In the genomic region with DNA sequence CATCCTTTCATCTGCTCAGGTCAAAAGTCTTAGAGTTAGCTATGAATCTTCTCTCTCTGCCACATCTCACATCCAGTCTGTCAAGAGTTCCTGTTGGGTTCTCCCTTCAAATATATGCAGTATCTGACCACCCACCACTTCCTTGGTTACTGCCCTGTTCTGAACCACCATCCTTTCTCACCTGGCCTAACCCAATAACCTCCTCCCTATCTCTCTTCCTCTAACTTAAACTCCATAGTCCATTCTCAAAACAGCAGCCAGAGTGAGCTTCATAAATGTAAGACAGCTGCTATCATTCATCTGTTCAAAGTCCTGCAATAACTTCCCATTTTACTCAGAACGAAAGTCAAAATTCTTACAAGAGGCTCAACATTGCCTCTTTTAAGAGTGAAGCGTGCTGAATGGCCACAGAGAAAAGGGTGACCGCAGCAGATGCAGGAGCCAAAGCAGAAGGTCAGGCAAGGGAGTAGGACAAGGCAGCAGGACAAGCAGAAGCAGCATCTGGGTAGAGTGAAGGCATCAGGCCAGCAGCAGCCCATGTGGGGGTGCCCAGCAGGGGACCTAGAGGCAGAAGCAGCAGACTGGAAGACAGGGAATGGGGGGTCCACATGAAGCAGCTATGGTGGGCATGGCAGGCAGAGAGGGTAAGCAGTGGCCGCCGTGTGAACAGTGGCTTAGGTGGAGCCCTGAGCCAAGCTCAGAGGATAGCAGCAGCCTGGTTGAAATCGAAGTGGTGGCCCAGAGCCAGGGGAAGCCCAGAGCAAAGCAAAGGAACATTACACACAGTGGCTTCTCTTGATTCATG, we compare ENCODE assay signal across 1 cellular context.
TF ChIP-seq lines count a peak whose summit lies in the region.

No MANE protein-coding gene starts in this region.

TF ChIP-seq in GM12878, 131 proteins besides CTCF, POLR2A, EP300 and RAD21 (continued from another document and continues in another):
- TF ChIP-seq, protein P1, sequence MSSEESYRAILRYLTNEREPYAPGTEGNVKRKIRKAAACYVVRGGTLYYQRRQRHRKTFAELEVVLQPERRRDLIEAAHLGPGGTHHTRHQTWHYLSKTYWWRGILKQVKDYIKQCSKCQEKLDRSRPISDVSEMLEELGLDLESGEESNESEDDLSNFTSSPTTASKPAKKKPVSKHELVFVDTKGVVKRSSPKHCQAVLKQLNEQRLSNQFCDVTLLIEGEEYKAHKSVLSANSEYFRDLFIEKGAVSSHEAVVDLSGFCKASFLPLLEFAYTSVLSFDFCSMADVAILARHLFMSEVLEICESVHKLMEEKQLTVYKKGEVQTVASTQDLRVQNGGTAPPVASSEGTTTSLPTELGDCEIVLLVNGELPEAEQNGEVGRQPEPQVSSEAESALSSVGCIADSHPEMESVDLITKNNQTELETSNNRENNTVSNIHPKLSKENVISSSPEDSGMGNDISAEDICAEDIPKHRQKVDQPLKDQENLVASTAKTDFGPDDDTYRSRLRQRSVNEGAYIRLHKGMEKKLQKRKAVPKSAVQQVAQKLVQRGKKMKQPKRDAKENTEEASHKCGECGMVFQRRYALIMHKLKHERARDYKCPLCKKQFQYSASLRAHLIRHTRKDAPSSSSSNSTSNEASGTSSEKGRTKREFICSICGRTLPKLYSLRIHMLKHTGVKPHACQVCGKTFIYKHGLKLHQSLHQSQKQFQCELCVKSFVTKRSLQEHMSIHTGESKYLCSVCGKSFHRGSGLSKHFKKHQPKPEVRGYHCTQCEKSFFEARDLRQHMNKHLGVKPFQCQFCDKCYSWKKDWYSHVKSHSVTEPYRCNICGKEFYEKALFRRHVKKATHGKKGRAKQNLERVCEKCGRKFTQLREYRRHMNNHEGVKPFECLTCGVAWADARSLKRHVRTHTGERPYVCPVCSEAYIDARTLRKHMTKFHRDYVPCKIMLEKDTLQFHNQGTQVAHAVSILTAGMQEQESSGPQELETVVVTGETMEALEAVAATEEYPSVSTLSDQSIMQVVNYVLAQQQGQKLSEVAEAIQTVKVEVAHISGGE (CRISPR knock-in tag; IDR thresholded peaks at IDR 0.05): no peak
- peak; percentile 83 for TF ChIP-seq MEF2A (IDR thresholded peaks at IDR 0.05; ENCODE audit: insufficient read depth, low read depth, low read length)
- peak; percentile 53 for TF ChIP-seq TAF1 (IDR thresholded peaks at IDR 0.05; ENCODE audit: borderline replicate concordance, low read depth, low read length)
- peak; percentile 98 for TF ChIP-seq JUNB (IDR thresholded peaks at IDR 0.05)
- TF ChIP-seq ASH2L (IDR thresholded peaks at IDR 0.05; ENCODE audit: borderline replicate concordance, low read depth): no peak; the same call in 1 of the 2 replicates
- no peak for TF ChIP-seq SREBF1 (IDR thresholded peaks at IDR 0.05; ENCODE audit: low read length)
- no peak for TF ChIP-seq MYB (IDR thresholded peaks at IDR 0.05; ENCODE audit: borderline replicate concordance, low read depth, low read length)
- TF ChIP-seq CREM (IDR thresholded peaks at IDR 0.05; ENCODE audit: low read depth): peak; percentile 83
- TF ChIP-seq CREB1 (IDR thresholded peaks at IDR 0.05; ENCODE audit: low read depth): peak; percentile 64; the same call in 1 of the 2 replicates
- TF ChIP-seq TCF12 (IDR thresholded peaks at IDR 0.05; ENCODE audit: low read depth, low read length): peak; percentile 96
- 0 out of 2 replicates have a peak, but pooled peaks have one; percentile 50 for TF ChIP-seq CHD1 (IDR thresholded peaks at IDR 0.05; ENCODE audit: low read depth, low read length)
- TF ChIP-seq, protein P2, sequence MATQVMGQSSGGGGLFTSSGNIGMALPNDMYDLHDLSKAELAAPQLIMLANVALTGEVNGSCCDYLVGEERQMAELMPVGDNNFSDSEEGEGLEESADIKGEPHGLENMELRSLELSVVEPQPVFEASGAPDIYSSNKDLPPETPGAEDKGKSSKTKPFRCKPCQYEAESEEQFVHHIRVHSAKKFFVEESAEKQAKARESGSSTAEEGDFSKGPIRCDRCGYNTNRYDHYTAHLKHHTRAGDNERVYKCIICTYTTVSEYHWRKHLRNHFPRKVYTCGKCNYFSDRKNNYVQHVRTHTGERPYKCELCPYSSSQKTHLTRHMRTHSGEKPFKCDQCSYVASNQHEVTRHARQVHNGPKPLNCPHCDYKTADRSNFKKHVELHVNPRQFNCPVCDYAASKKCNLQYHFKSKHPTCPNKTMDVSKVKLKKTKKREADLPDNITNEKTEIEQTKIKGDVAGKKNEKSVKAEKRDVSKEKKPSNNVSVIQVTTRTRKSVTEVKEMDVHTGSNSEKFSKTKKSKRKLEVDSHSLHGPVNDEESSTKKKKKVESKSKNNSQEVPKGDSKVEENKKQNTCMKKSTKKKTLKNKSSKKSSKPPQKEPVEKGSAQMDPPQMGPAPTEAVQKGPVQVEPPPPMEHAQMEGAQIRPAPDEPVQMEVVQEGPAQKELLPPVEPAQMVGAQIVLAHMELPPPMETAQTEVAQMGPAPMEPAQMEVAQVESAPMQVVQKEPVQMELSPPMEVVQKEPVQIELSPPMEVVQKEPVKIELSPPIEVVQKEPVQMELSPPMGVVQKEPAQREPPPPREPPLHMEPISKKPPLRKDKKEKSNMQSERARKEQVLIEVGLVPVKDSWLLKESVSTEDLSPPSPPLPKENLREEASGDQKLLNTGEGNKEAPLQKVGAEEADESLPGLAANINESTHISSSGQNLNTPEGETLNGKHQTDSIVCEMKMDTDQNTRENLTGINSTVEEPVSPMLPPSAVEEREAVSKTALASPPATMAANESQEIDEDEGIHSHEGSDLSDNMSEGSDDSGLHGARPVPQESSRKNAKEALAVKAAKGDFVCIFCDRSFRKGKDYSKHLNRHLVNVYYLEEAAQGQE (IDR thresholded peaks at IDR 0.05; ENCODE audit: low read depth, low read length): no peak
- TF ChIP-seq, protein P3, sequence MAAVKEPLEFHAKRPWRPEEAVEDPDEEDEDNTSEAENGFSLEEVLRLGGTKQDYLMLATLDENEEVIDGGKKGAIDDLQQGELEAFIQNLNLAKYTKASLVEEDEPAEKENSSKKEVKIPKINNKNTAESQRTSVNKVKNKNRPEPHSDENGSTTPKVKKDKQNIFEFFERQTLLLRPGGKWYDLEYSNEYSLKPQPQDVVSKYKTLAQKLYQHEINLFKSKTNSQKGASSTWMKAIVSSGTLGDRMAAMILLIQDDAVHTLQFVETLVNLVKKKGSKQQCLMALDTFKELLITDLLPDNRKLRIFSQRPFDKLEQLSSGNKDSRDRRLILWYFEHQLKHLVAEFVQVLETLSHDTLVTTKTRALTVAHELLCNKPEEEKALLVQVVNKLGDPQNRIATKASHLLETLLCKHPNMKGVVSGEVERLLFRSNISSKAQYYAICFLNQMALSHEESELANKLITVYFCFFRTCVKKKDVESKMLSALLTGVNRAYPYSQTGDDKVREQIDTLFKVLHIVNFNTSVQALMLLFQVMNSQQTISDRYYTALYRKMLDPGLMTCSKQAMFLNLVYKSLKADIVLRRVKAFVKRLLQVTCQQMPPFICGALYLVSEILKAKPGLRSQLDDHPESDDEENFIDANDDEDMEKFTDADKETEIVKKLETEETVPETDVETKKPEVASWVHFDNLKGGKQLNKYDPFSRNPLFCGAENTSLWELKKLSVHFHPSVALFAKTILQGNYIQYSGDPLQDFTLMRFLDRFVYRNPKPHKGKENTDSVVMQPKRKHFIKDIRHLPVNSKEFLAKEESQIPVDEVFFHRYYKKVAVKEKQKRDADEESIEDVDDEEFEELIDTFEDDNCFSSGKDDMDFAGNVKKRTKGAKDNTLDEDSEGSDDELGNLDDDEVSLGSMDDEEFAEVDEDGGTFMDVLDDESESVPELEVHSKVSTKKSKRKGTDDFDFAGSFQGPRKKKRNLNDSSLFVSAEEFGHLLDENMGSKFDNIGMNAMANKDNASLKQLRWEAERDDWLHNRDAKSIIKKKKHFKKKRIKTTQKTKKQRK (IDR thresholded peaks at IDR 0.05; ENCODE audit: low read depth, low read length): no peak
- TF ChIP-seq, protein P4, sequence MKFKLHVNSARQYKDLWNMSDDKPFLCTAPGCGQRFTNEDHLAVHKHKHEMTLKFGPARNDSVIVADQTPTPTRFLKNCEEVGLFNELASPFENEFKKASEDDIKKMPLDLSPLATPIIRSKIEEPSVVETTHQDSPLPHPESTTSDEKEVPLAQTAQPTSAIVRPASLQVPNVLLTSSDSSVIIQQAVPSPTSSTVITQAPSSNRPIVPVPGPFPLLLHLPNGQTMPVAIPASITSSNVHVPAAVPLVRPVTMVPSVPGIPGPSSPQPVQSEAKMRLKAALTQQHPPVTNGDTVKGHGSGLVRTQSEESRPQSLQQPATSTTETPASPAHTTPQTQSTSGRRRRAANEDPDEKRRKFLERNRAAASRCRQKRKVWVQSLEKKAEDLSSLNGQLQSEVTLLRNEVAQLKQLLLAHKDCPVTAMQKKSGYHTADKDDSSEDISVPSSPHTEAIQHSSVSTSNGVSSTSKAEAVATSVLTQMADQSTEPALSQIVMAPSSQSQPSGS (IDR thresholded peaks at IDR 0.05; ENCODE audit: low read length): peak; percentile 91
- no peak for TF ChIP-seq EZH2 (IDR thresholded peaks at IDR 0.05; ENCODE audit: borderline replicate concordance, control insufficient read depth, low read depth, low read length)
- TF ChIP-seq SMAD5 (IDR thresholded peaks at IDR 0.05; ENCODE audit: low read depth): no peak; the same call in 1 of the 2 replicates
- TF ChIP-seq ESRRA (IDR thresholded peaks at IDR 0.05; ENCODE audit: low read length): no peak; the same call in 1 of the 2 replicates
- TF ChIP-seq, protein P5, sequence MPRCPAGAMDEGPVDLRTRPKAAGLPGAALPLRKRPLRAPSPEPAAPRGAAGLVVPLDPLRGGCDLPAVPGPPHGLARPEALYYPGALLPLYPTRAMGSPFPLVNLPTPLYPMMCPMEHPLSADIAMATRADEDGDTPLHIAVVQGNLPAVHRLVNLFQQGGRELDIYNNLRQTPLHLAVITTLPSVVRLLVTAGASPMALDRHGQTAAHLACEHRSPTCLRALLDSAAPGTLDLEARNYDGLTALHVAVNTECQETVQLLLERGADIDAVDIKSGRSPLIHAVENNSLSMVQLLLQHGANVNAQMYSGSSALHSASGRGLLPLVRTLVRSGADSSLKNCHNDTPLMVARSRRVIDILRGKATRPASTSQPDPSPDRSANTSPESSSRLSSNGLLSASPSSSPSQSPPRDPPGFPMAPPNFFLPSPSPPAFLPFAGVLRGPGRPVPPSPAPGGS (IDR thresholded peaks at IDR 0.05; ENCODE audit: borderline replicate concordance, insufficient read depth, low read depth, low read length, poor library complexity, severe bottlenecking): no peak
- peak; percentile 68 for TF ChIP-seq KLF5 (IDR thresholded peaks at IDR 0.05; ENCODE audit: partially characterized antibody)
- peak; percentile 97 for TF ChIP-seq EED (IDR thresholded peaks at IDR 0.05; ENCODE audit: low read depth)
- TF ChIP-seq HDGF (IDR thresholded peaks at IDR 0.05): peak; percentile 99
- TF ChIP-seq GATAD2B (conservative IDR thresholded peaks at IDR 0.05; ENCODE audit: low read depth): peak; percentile 67
- TF ChIP-seq SUZ12 (IDR thresholded peaks at IDR 0.05; ENCODE audit: unreplicated experiment): no peak
- peak; percentile 94 for TF ChIP-seq MTA2 (IDR thresholded peaks at IDR 0.05; ENCODE audit: low read depth)
- TF ChIP-seq IKZF2 (IDR thresholded peaks at IDR 0.05): peak; percentile 99
- no peak for TF ChIP-seq ZZZ3 (IDR thresholded peaks at IDR 0.05; ENCODE audit: control insufficient read depth, insufficient read length, low read depth)
- TF ChIP-seq ZNF274 (IDR thresholded peaks at IDR 0.05; ENCODE audit: insufficient read depth, insufficient read length): no peak
- peak; percentile 89 for TF ChIP-seq ATF7 (IDR thresholded peaks at IDR 0.05; ENCODE audit: low read depth)
- TF ChIP-seq, protein P6, sequence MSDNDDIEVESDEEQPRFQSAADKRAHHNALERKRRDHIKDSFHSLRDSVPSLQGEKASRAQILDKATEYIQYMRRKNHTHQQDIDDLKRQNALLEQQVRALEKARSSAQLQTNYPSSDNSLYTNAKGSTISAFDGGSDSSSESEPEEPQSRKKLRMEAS (IDR thresholded peaks at IDR 0.05; ENCODE audit: low read depth, low read length): 0 out of 2 replicates have a peak, but pooled peaks have one; percentile 11
- peak; percentile 69 for TF ChIP-seq YY1 (IDR thresholded peaks at IDR 0.05; ENCODE audit: low read depth, low read length)
- TF ChIP-seq TARDBP (IDR thresholded peaks at IDR 0.05; ENCODE audit: borderline replicate concordance): peak; percentile 33; the same call in 1 of the 2 replicates
- TF ChIP-seq CBFB (IDR thresholded peaks at IDR 0.05; ENCODE audit: low read depth): peak; percentile 94
- no peak for TF ChIP-seq FOS (IDR thresholded peaks at IDR 0.05; ENCODE audit: borderline replicate concordance, extremely low read depth, insufficient read length)
- peak; percentile 96 for TF ChIP-seq BHLHE40 (IDR thresholded peaks at IDR 0.05; ENCODE audit: borderline replicate concordance in 1 of 2, low read depth in 2 of 2, low read length in 1 of 2)
- TF ChIP-seq MXI1 (IDR thresholded peaks at IDR 0.05; ENCODE audit: low read depth, low read length): peak; percentile 86
- TF ChIP-seq, protein P7, sequence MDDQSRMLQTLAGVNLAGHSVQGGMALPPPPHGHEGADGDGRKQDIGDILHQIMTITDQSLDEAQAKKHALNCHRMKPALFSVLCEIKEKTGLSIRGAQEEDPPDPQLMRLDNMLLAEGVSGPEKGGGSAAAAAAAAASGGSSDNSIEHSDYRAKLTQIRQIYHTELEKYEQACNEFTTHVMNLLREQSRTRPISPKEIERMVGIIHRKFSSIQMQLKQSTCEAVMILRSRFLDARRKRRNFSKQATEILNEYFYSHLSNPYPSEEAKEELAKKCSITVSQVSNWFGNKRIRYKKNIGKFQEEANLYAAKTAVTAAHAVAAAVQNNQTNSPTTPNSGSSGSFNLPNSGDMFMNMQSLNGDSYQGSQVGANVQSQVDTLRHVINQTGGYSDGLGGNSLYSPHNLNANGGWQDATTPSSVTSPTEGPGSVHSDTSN (IDR thresholded peaks at IDR 0.05; ENCODE audit: insufficient replicate concordance, low read depth, low read length): peak; percentile 63
- TF ChIP-seq, protein P8, sequence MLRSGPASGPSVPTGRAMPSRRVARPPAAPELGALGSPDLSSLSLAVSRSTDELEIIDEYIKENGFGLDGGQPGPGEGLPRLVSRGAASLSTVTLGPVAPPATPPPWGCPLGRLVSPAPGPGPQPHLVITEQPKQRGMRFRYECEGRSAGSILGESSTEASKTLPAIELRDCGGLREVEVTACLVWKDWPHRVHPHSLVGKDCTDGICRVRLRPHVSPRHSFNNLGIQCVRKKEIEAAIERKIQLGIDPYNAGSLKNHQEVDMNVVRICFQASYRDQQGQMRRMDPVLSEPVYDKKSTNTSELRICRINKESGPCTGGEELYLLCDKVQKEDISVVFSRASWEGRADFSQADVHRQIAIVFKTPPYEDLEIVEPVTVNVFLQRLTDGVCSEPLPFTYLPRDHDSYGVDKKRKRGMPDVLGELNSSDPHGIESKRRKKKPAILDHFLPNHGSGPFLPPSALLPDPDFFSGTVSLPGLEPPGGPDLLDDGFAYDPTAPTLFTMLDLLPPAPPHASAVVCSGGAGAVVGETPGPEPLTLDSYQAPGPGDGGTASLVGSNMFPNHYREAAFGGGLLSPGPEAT (IDR thresholded peaks at IDR 0.05; ENCODE audit: low read depth): peak; percentile 94
- TF ChIP-seq CHD4 (IDR thresholded peaks at IDR 0.05): no peak
- TF ChIP-seq, protein P9, sequence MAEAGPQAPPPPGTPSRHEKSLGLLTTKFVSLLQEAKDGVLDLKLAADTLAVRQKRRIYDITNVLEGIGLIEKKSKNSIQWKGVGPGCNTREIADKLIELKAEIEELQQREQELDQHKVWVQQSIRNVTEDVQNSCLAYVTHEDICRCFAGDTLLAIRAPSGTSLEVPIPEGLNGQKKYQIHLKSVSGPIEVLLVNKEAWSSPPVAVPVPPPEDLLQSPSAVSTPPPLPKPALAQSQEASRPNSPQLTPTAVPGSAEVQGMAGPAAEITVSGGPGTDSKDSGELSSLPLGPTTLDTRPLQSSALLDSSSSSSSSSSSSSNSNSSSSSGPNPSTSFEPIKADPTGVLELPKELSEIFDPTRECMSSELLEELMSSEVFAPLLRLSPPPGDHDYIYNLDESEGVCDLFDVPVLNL (IDR thresholded peaks at IDR 0.05; ENCODE audit: low read depth, low read length): no peak
- no peak for TF ChIP-seq STAT3 (IDR thresholded peaks at IDR 0.05; ENCODE audit: low read depth, low read length)
